ENCODE assay signal across 8 cellular contexts in the genomic region with DNA sequence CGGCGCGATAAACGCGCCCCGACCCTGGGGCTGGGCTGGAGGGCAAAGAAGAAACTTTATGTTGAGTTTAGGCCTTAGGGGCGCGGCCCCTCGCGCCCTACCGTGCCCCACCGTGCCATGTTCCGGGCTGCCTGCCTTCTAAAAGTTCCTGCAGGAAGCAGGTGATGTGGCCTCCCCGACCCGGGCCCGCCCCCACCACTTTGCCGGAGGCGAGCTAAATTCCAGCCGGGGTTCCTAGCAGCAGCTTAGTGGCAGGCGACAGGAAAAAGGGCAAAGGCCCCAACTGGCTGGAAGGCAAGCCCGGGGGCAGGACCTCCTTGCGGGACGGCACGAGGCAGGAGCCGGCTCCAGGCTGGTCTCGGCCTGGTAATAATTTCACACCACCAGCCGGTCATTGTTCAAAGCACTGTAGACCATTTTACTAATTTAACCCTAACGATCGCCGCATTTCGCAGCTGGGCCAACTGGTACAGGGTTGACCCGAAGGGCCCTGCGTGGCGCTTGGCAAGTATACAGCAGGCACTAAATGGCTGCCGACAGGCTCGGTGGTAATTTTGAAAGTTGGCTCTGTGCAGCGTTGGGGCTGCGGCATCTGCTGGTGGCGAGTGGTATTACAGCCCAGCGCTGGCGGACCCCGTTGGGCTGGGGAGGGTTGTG. TPM values are rescaled to one million over a fixed set of nuclear protein-coding genes. Genes with fewer than 3 reads are reported as not detected.
A peak's percentile ranks its signal among the peaks of the same experiment; 100 is the strongest.
DNase-seq lines count a peak whose midpoint lies in the region; ATAC-seq and TF ChIP-seq lines count a peak whose summit lies in the region.

No MANE protein-coding gene starts in this region.

- CTCF ChIA-PET in CD8-positive, alpha-beta T cell (lab: Charles Lee), result interaction anchor here (0.7 to 11.8 kb wide), 27 partner anchors 9 to 567 kb away, joined by 3 to 163 read pairs (median 6); no protein-coding TSS in a partner anchor
- CTCF ChIA-PET in activated CD4-positive, alpha-beta memory T cell treated with anti-CD3 and anti-CD28 coated beads, Interleukin-2, amount 10 ng/mL, durations not matched to agents 7 days and 5 days (lab: Charles Lee), result interaction anchor here (0.6 to 10.3 kb wide), 19 partner anchors 13 to 404 kb away, joined by 3 to 105 read pairs (median 5); no protein-coding TSS in a partner anchor

- peak overlapping the region; percentile 94 for H3K18ac ChIP-seq in mesendoderm (ENCODE audit: low read length)

- no peaks in the 10 kb centered on the region for H4K20me1 ChIP-seq in GM23338 (replicated peaks; ENCODE audit: insufficient read depth)

- peaks cover 7% of the 10 kb centered on the region for H3K36me3 ChIP-seq in CD8-positive, alpha-beta T cell (ENCODE audit: insufficient read depth, low read length)
- H3K36me3 ChIP-seq in GM23338 (ENCODE audit: insufficient read depth) (no peaks in the 10 kb centered on the region), mesendoderm (ENCODE audit: control insufficient read depth, insufficient read depth, low read length) (no peaks in the 10 kb centered on the region)

- no peak overlapping the region for H2BK120ac ChIP-seq in mesendoderm (ENCODE audit: low read depth, low read length)

- peak overlapping the region; percentile 81 for H3K4ac ChIP-seq in mesendoderm (ENCODE audit: low read depth, low read length)

- no peaks in the 10 kb centered on the region for H3K27me3 ChIP-seq in CD8-positive, alpha-beta T cell (ENCODE audit: insufficient read depth, low read length)
- H3K27me3 ChIP-seq in GM23338 (ENCODE audit: insufficient read depth) (peaks cover 5% of the 10 kb centered on the region; the same call in 1 of the 2 replicates), mesendoderm (ENCODE audit: insufficient read depth, low read length, poor library complexity) (no peaks in the 10 kb centered on the region)

- H3K4me3 ChIP-seq in CD8-positive, alpha-beta T cell (ENCODE audit: low read depth, low read length), result peak overlapping the region; percentile 47
- peak overlapping the region; percentile 59 for H3K4me3 ChIP-seq in GM23338
- no peak overlapping the region for H3K4me3 ChIP-seq in mesendoderm (ENCODE audit: low read length)

- H4K8ac ChIP-seq in mesendoderm (ENCODE audit: low read depth, low read length), result no peak overlapping the region

- WGBS in mesendoderm (ENCODE audit: extremely low coverage, insufficient coverage, low lambda C conversion rate), result no CpG with 5 or more reads among the region's 42 CpGs

- H3K4me2 ChIP-seq in GM23338, result peak overlapping the region; percentile 86
- H3K4me2 ChIP-seq in mesendoderm (ENCODE audit: low read length), result peak overlapping the region; percentile 65

- no peaks in the 10 kb centered on the region for H3K9me3 ChIP-seq in CD8-positive, alpha-beta T cell (ENCODE audit: low read length)

- no peak overlapping the region for H3K23ac ChIP-seq in mesendoderm (ENCODE audit: low read length)

- H2BK5ac ChIP-seq in mesendoderm (ENCODE audit: low read length), result no peak overlapping the region

- H3F3A ChIP-seq in GM23338 (replicated peaks; ENCODE audit: low read depth), result peaks cover 13% of the 10 kb centered on the region

- peaks cover 28% of the 10 kb centered on the region for H3K79me2 ChIP-seq in GM23338 (replicated peaks; ENCODE audit: insufficient read depth)
- peaks cover 25% of the 10 kb centered on the region for H3K79me2 ChIP-seq in mesendoderm (ENCODE audit: control insufficient read depth, insufficient read depth, low read length)

- H3K9me2 ChIP-seq in GM23338 (ENCODE audit: insufficient read depth), result no peaks in the 10 kb centered on the region

- no peak overlapping the region for H4K5ac ChIP-seq in mesendoderm (ENCODE audit: low read length)

- H3K79me1 ChIP-seq in mesendoderm (ENCODE audit: low read length), result peaks cover 6% of the 10 kb centered on the region

- ATAC-seq in CD8-positive, alpha-beta T cell, result peak; percentile 32
- peak; percentile 45 for ATAC-seq in GM23338

- peak overlapping the region; percentile 92 for H3K27ac Mint-ChIP-seq in CD8-positive, alpha-beta T cell
- no peak overlapping the region for H3K27ac Mint-ChIP-seq in GM23338
- peak overlapping the region; percentile 73 for H3K27ac Mint-ChIP-seq in activated CD4-positive, alpha-beta memory T cell treated with anti-CD3 and anti-CD28 coated beads, Interleukin-2, amount 10 ng/mL, durations not matched to agents 7 days and 5 days

- H3K9me3 Mint-ChIP-seq in CD8-positive, alpha-beta T cell, result no peaks in the 10 kb centered on the region
- no peaks in the 10 kb centered on the region for H3K9me3 Mint-ChIP-seq in GM23338
- H3K9me3 Mint-ChIP-seq in activated CD4-positive, alpha-beta memory T cell treated with anti-CD3 and anti-CD28 coated beads, Interleukin-2, amount 10 ng/mL, durations not matched to agents 7 days and 5 days, result no peaks in the 10 kb centered on the region

- H3K36me3 Mint-ChIP-seq in CD8-positive, alpha-beta T cell, result peaks cover 33% of the 10 kb centered on the region
- peaks cover 17% of the 10 kb centered on the region; the same call in 2 of the 3 replicates for H3K36me3 Mint-ChIP-seq in GM23338 (ENCODE audit: low read depth)
- H3K36me3 Mint-ChIP-seq in activated CD4-positive, alpha-beta memory T cell treated with anti-CD3 and anti-CD28 coated beads, Interleukin-2, amount 10 ng/mL, durations not matched to agents 7 days and 5 days (ENCODE audit: low read depth), result peaks cover 34% of the 10 kb centered on the region

- H3K4me1 ChIP-seq in CD8-positive, alpha-beta T cell (ENCODE audit: insufficient read depth, low read length), result peaks cover 28% of the 10 kb centered on the region
- peaks cover 29% of the 10 kb centered on the region for H3K4me1 ChIP-seq in GM23338 (ENCODE audit: insufficient read depth)
- peaks cover 9% of the 10 kb centered on the region for H3K4me1 ChIP-seq in mesendoderm (ENCODE audit: control insufficient read depth, low read depth, low read length)

- H3K27me3 Mint-ChIP-seq in CD8-positive, alpha-beta T cell (ENCODE audit: low read depth), result no peaks in the 10 kb centered on the region
- H3K27me3 Mint-ChIP-seq in GM23338 (ENCODE audit: insufficient read depth, low read depth, poor library complexity), result peaks cover 15% of the 10 kb centered on the region
- peaks cover 8% of the 10 kb centered on the region for H3K27me3 Mint-ChIP-seq in activated CD4-positive, alpha-beta memory T cell treated with anti-CD3 and anti-CD28 coated beads, Interleukin-2, amount 10 ng/mL, durations not matched to agents 7 days and 5 days

- POLR2A ChIA-PET in CD8-positive, alpha-beta T cell (lab: Charles Lee), result interaction anchor here (0.6 to 9.5 kb wide), 18 partner anchors 9 to 243 kb away, joined by 3 to 168 read pairs (median 5); partner anchors contain the start of gene GPR68
- POLR2A ChIA-PET in activated CD4-positive, alpha-beta memory T cell treated with anti-CD3 and anti-CD28 coated beads, Interleukin-2, amount 10 ng/mL, durations not matched to agents 7 days and 5 days (lab: Charles Lee), result interaction anchor here (0.8 to 10.1 kb wide), 15 partner anchors 10 to 659 kb away, joined by 3 to 308 read pairs (median 11); partner anchors contain the start of gene GPR68

- peak overlapping the region; percentile 19 for H3K27ac ChIP-seq in CD8-positive, alpha-beta T cell (ENCODE audit: low read depth, low read length)
- no peak overlapping the region for H3K27ac ChIP-seq in GM23338 (ENCODE audit: low read depth)
- H3K27ac ChIP-seq in mesendoderm (ENCODE audit: low read depth, low read length), result no peak overlapping the region

- peak overlapping the region; percentile 84 for H3K56ac ChIP-seq in mesendoderm (ENCODE audit: low read length)

- intact Hi-C loops in CD8-positive, alpha-beta T cell (cut with DNase I, micrococcal nuclease), result loop anchor here (1.0 to 10.0 kb wide), 11 partner anchors 13 to 456 kb away; partner anchors contain the start of gene GPR68 (in 1 of the 2)

- peaks cover 40% of the 10 kb centered on the region for H3K4me1 Mint-ChIP-seq in CD8-positive, alpha-beta T cell (ENCODE audit: low read depth)
- H3K4me1 Mint-ChIP-seq in GM23338, result peaks cover 28% of the 10 kb centered on the region
- peaks cover 29% of the 10 kb centered on the region for H3K4me1 Mint-ChIP-seq in activated CD4-positive, alpha-beta memory T cell treated with anti-CD3 and anti-CD28 coated beads, Interleukin-2, amount 10 ng/mL, durations not matched to agents 7 days and 5 days

- H3K9ac ChIP-seq in mesendoderm (ENCODE audit: low read length), result peak overlapping the region; percentile 47

- H2BK15ac ChIP-seq in mesendoderm (replicated peaks; ENCODE audit: low read depth), result no peak overlapping the region

- DNase-seq in CD8-positive, alpha-beta T cell, result peak; percentile 73 to 93 (median 79)
- DNase-seq in GM23338 (ENCODE audit: low spot score) (peak; percentile 75), NCI-H226 (peak; percentile 29), mesendoderm (peak; percentile 93), cerebellar nuclear complex (lab: John Stamatoyannopoulos, UW) (no peak)
- DNase-seq in activated CD4-positive, alpha-beta memory T cell treated with anti-CD3 and anti-CD28 coated beads, Interleukin-2, amount 10 ng/mL, durations not matched to agents 7 days and 5 days, result peak; percentile 84
- peak; percentile 73 for DNase-seq in effector CD8-positive, alpha-beta T cell (lab: John Stamatoyannopoulos, UW)
- peak; percentile 83 for DNase-seq in stimulated activated CD8-positive, alpha-beta memory T cell treated with anti-CD3 and anti-CD28 coated beads, Interleukin-15, amount 100 ng/mL, for 24 hours (ENCODE audit: low read depth)

- no peak overlapping the region for H2AK5ac ChIP-seq in mesendoderm (ENCODE audit: low read length)

- peak; percentile 93 for TF ChIP-seq CTCF in CD8-positive, alpha-beta T cell (IDR thresholded peaks at IDR 0.05)
- peak; percentile 98 for TF ChIP-seq CTCF in GM23338 (conservative IDR thresholded peaks at IDR 0.05; ENCODE audit: low read depth in 2 of 2)

- H2AFZ ChIP-seq in GM23338, result peak overlapping the region; percentile 92

- peak overlapping the region; percentile 80 for H3K4me3 Mint-ChIP-seq in CD8-positive, alpha-beta T cell
- H3K4me3 Mint-ChIP-seq in GM23338, result peak overlapping the region; percentile 63
- H3K4me3 Mint-ChIP-seq in activated CD4-positive, alpha-beta memory T cell treated with anti-CD3 and anti-CD28 coated beads, Interleukin-2, amount 10 ng/mL, durations not matched to agents 7 days and 5 days, result peak overlapping the region; percentile 72

TF ChIP-seq in GM23338, 12 proteins besides CTCF, POLR2A, EP300 and RAD21 (continues in another document):
- TF ChIP-seq ZNF331 (CRISPR knock-in tag; IDR thresholded peaks at IDR 0.05; ENCODE audit: low read depth) (no peak), POLR2AphosphoS5 (IDR thresholded peaks at IDR 0.05; ENCODE audit: low read depth) (no peak)

RNA-seq across cellular contexts. Expression of gene CCDC88C, which starts 0.9 kb away (rescaled TPM):
- total RNA-seq in CD8-positive, alpha-beta T cell, result 100 to 1,000 TPM; 266 to 273 TPM
- total RNA-seq in GM23338 (2014; rRNA removed; shearing (Covaris generic)), result 42.1 and 60.7 TPM in 2 replicates
- polyA plus RNA-seq in GM23338 (2016; fragmentation: Nextera tagmentation; extraction: Ambion mirVana), result 20.8 and 23.6 TPM in 2 replicates
- total RNA-seq in activated CD4-positive, alpha-beta memory T cell treated with anti-CD3 and anti-CD28 coated beads, Interleukin-2, amount 10 ng/mL, durations not matched to agents 7 days and 5 days, result 100 to 1,000 TPM; 168 to 175 TPM
- 19.8 TPM for polyA plus RNA-seq in mesendoderm (2013, experiment 1 of 2)
- 20.9 TPM for polyA plus RNA-seq in mesendoderm (2013, experiment 2 of 2)

Comparison
In these comparisons a context has a peak if more than half of its experiments do, and no peak if none do; other contexts are left out.
1. DNase-seq: peak in CD8-positive, alpha-beta T cell (7 of 7), GM23338 (single experiment), NCI-H226 (single experiment), activated CD4-positive, alpha-beta memory T cell treated with anti-CD3 and anti-CD28 coated beads, Interleukin-2, amount 10 ng/mL, durations not matched to agents 7 days and 5 days (single experiment), effector CD8-positive, alpha-beta T cell (single experiment), mesendoderm (single experiment) and stimulated activated CD8-positive, alpha-beta memory T cell treated with anti-CD3 and anti-CD28 coated beads, Interleukin-15, amount 100 ng/mL, for 24 hours (single experiment); none in cerebellar nuclear complex (0 of 2).
2. Peak in every context shown above with its lines, with median percentiles within 50 percentile points of each other: H3K4me3 Mint-ChIP-seq.